9 cellular contexts compared by ENCODE assay signal in genomic region chr1:156281281-156282142, GRCh38. TPM values are rescaled to one million over a fixed set of nuclear protein-coding genes. Genes with fewer than 3 reads are reported as not detected.
DNase-seq lines count a peak whose midpoint lies in the region; ATAC-seq and TF ChIP-seq lines count a peak whose summit lies in the region.
"Had no signal": no experiment of that assay in that cellular context is flagged by ENCODE, and none has a peak within 500 bp of the region (broad histone marks: within the 10 kb centered on the region; RNA-seq: fewer than 3 reads in every experiment).

No MANE protein-coding gene starts in this region.

- H3K36me3 ChIP-seq in ascending aorta, result peaks cover 16 to 22% of the 10 kb centered on the region in 2 donors

- no peaks in the 10 kb centered on the region for H3K9me3 ChIP-seq in ascending aorta

- intact Hi-C loops in ascending aorta (cut with DNase I), result loop anchor here (1.0 kb wide), 1 partner anchor 57 kb away; the partner anchor contains the start of genes CCT3 and TSACC

- peak; percentile 39 for ATAC-seq in HG02642 (IDR thresholded peaks at IDR 0.05; ENCODE audit: poor library complexity, unreplicated experiment)

- H3K27ac ChIP-seq in ascending aorta, result peak overlapping the region; percentile 82 to 85

- peaks cover 29 to 48% of the 10 kb centered on the region in 2 donors for H3K4me1 Mint-ChIP-seq in immature natural killer cell

- H3K27ac Mint-ChIP-seq in immature natural killer cell, result peak overlapping the region; percentile 68 to 98 (median 91)

- peak; percentile 4 for TF ChIP-seq CTCF in GM12865 (IDR thresholded peaks at IDR 0.05; ENCODE audit: insufficient read depth, low read depth, low read length, missing control alignments)
- TF ChIP-seq CTCF in ascending aorta (IDR thresholded peaks at IDR 0.05), result no peak

- no peaks in the 10 kb centered on the region for H3K9me3 Mint-ChIP-seq in immature natural killer cell

- peaks cover 8 to 17% (median 12%) of the 10 kb centered on the region in 3 donors for H3K36me3 Mint-ChIP-seq in immature natural killer cell

- DNase-seq in GM12865 (ENCODE audit: low read depth) (peak; percentile 75), RKO (ENCODE audit: low spot score) (peak; percentile 80), ascending aorta (ENCODE audit: low spot score in 2 of 2) (no peak), immature natural killer cell (peak in 1 of 3 donors; percentile 12), GDM1 (lab: John Stamatoyannopoulos, UW) (no peak)
- peak; percentile 49 for DNase-seq in stimulated activated CD4-positive, alpha-beta T cell treated with anti-CD3 and anti-CD28 coated beads, Interleukin-4, amount 100 ng/mL, for 1 hour
- no peak for DNase-seq in activated CD4-positive, CD25-positive, alpha-beta regulatory T cell (lab: John Stamatoyannopoulos, UW)

- peak overlapping the region; percentile 95 to 99 (median 95) for H3K4me3 Mint-ChIP-seq in immature natural killer cell

- no peaks in the 10 kb centered on the region for H3K27me3 ChIP-seq in ascending aorta

- H3K4me1 ChIP-seq in ascending aorta, result peaks cover 0 to 13% of the 10 kb centered on the region in 2 donors

- H3K27me3 Mint-ChIP-seq in immature natural killer cell (ENCODE audit: low read depth in 3 of 3), result peaks cover 4 to 10% (median 6%) of the 10 kb centered on the region in 3 donors

- H3K4me3 ChIP-seq in GM12865 (ENCODE audit: low read depth, low read length) (peak overlapping the region; percentile 76), ascending aorta (peak overlapping the region; percentile 81 to 88)

RNA-seq across cellular contexts. Expression of gene SMG5, which starts 1.1 kb away (rescaled TPM):
- 76.5 TPM for total RNA-seq in ascending aorta
- 10 to 100 TPM in 1 of 3 donors, 1 to 10 TPM in 2; 3.8 to 29.4 (median 8.5) TPM for polyA plus RNA-seq in immature natural killer cell

RNA-seq across cellular contexts. Expression of gene TMEM79, which starts 2.6 kb away (rescaled TPM):
- total RNA-seq in ascending aorta, result not detected
- polyA plus RNA-seq in immature natural killer cell, result 1 to 10 TPM; 2.0 to 6.5 (median 2.7) TPM

RNA-seq across cellular contexts. Expression of gene GLMP, which starts 14.0 kb away (rescaled TPM):
- total RNA-seq in ascending aorta, result 58.0 TPM
- polyA plus RNA-seq in immature natural killer cell, result 10 to 100 TPM; 22.6 to 27.2 (median 26.3) TPM

RNA-seq across cellular contexts. Expression of gene VHLL, which starts 17.6 kb away (rescaled TPM):
- total RNA-seq in ascending aorta, result not detected
- not detected for polyA plus RNA-seq in immature natural killer cell
- total RNA-seq: left colon had no signal

RNA-seq across cellular contexts. Expression of gene PAQR6, which starts 33.7 kb away (rescaled TPM):
- not detected for total RNA-seq in ascending aorta
- 1 to 10 TPM; 1.3 to 2.5 (median 2.1) TPM for polyA plus RNA-seq in immature natural killer cell

Comparison
In these comparisons a context has a peak if more than half of its experiments do, and no peak if none do; other contexts are left out.
1. DNase-seq: peak in GM12865 (single experiment), RKO (single experiment) and stimulated activated CD4-positive, alpha-beta T cell treated with anti-CD3 and anti-CD28 coated beads, Interleukin-4, amount 100 ng/mL, for 1 hour (single experiment); none in ascending aorta (0 of 2), GDM1 (single experiment) and activated CD4-positive, CD25-positive, alpha-beta regulatory T cell (0 of 4).